21 cellular contexts compared by ENCODE assay signal in genomic region chr13:113635048-113635420, GRCh38. TPM values are rescaled to one million over a fixed set of nuclear protein-coding genes. Genes with fewer than 3 reads are reported as not detected.
DNase-seq lines count a peak whose midpoint lies in the region; ATAC-seq, FAIRE-seq and TF ChIP-seq lines count a peak whose summit lies in the region.
"Had no signal": no experiment of that assay in that cellular context is flagged by ENCODE, and none has a peak within 500 bp of the region (broad histone marks: within the 10 kb centered on the region; RNA-seq: fewer than 3 reads in every experiment).

No MANE protein-coding gene starts in this region.

- no peaks in the 10 kb centered on the region for H3K4me1 Mint-ChIP-seq in CD14-positive monocyte
- peaks cover 31% of the 10 kb centered on the region for H3K4me1 Mint-ChIP-seq in CD8-positive, alpha-beta T cell (ENCODE audit: low read depth)
- H3K4me1 Mint-ChIP-seq: IgD-negative memory B cell had no signal

- peak overlapping the region; percentile 8 for H3K27ac ChIP-seq in CD8-positive, alpha-beta T cell (ENCODE audit: low read depth, low read length)
- H3K27ac ChIP-seq in HepG2 (ENCODE audit: extremely low read length, insufficient read depth, low read length) (no peak overlapping the region), adrenal gland (no peak overlapping the region)

- H3K27me3 Mint-ChIP-seq in CD14-positive monocyte (ENCODE audit: low read depth in 3 of 3) = peaks cover 0 to 2% (median 0%) of the 10 kb centered on the region in 3 donors
- H3K27me3 Mint-ChIP-seq in CD8-positive, alpha-beta T cell (ENCODE audit: low read depth) = no peaks in the 10 kb centered on the region
- H3K27me3 Mint-ChIP-seq: CD4-positive, CD25-positive, alpha-beta regulatory T cell; IgD-negative memory B cell had no signal

- intact Hi-C loops in CD14-positive monocyte (cut with micrococcal nuclease) (no loop called here), HepG2 (cut with micrococcal nuclease; ENCODE audit: unreplicated experiment) (no loop called here), sciatic nerve (cut with DNase I) (no loop called here), adrenal gland (cut with DNase I) (no loop called here)
- intact Hi-C loops in CD8-positive, alpha-beta T cell (cut with DNase I, micrococcal nuclease) = no loop called here

- WGBS in HepG2 (ENCODE audit: low lambda C conversion rate) = 100% methylated on average over 2 of the region's 7 CpGs
- WGBS in adrenal gland, 4 donors = 74 to 97% (median 95%) methylated on average over 4 to 7 of the region's 7 CpGs; no CpG with 5 or more reads in 1 of the 4 donors

- peaks cover 21% of the 10 kb centered on the region for H3K36me3 ChIP-seq in CD8-positive, alpha-beta T cell (ENCODE audit: insufficient read depth, low read length)
- peaks cover 35 to 89% of the 10 kb centered on the region in 2 experiments for H3K36me3 ChIP-seq in HepG2 (replicated peaks in 1 of 2; ENCODE audit: control insufficient read depth in 1 of 2, insufficient read depth in 2 of 2, low read length in 2 of 2)
- peaks cover 0 to 65% of the 10 kb centered on the region in 2 donors for H3K36me3 ChIP-seq in adrenal gland (replicated peaks in 1 of 2)

- peaks cover 11 to 40% (median 25%) of the 10 kb centered on the region in 7 donors for H3K9me3 Mint-ChIP-seq in CD14-positive monocyte
- no peaks in the 10 kb centered on the region for H3K9me3 Mint-ChIP-seq in CD8-positive, alpha-beta T cell
- H3K9me3 Mint-ChIP-seq: CD4-positive, CD25-positive, alpha-beta regulatory T cell; IgD-negative memory B cell had no signal

- H3K4me3 ChIP-seq in CD8-positive, alpha-beta T cell (ENCODE audit: low read depth, low read length) = peak overlapping the region; percentile 10
- no peak overlapping the region for H3K4me3 ChIP-seq in HepG2 (replicated peaks in 1 of 3; ENCODE audit: insufficient read depth in 1 of 3, low read depth in 2 of 3, low read length in 3 of 3)
- no peak overlapping the region for H3K4me3 ChIP-seq in adrenal gland

- no peak overlapping the region for H3K4me3 Mint-ChIP-seq in CD14-positive monocyte
- H3K4me3 Mint-ChIP-seq in CD8-positive, alpha-beta T cell = peak overlapping the region; percentile 20
- H3K4me3 Mint-ChIP-seq: CD4-positive, CD25-positive, alpha-beta regulatory T cell; IgD-negative memory B cell had no signal

- CTCF ChIA-PET in CD8-positive, alpha-beta T cell (lab: Charles Lee) = no interaction called here
- CTCF ChIA-PET in HepG2 (lab: Yijun Ruan, JAX; ENCODE audit: low intra/inter-chr PET ratio, low total read pairs) = no interaction called here

- POLR2A ChIA-PET in CD8-positive, alpha-beta T cell (lab: Charles Lee) = no interaction called here
- POLR2A ChIA-PET in HepG2 (lab: Yijun Ruan, JAX) = no interaction called here

- no peak for FAIRE-seq in HepG2 (lab: Jason Lieb, UNC)

- ATAC-seq in CD8-positive, alpha-beta T cell = no peak
- ATAC-seq in HepG2 = peak; percentile 26; the same call in 1 of the 3 replicates
- no peak for ATAC-seq in sciatic nerve

- H3K9ac ChIP-seq in HepG2 (ENCODE audit: insufficient read depth, low read depth, low read length) = no peak overlapping the region

- DNase-seq in CD14-positive monocyte (ENCODE audit: low spot score) (peak; percentile 39), HepG2 (ENCODE audit: low spot score) (no peak), sciatic nerve (ENCODE audit: low spot score) (peak; percentile 32), NCI-H2196 treated with DMSO at 0.1 percent for 48 hours (lab: John Stamatoyannopoulos, UW; ENCODE audit: unreplicated experiment) (no peak), adrenal gland (no peak), NCI-H2227 (lab: John Stamatoyannopoulos, UW; ENCODE audit: unreplicated experiment) (no peak)
- DNase-seq in CD8-positive, alpha-beta T cell = no peak
- DNase-seq: BE2C, DMS 273 treated with DMSO at 0.1 percent for 48 hours, DMS79 treated with DMSO at 0.1 percent for 48 hours, MV-4-11, NCI-H1105 treated with DMSO at 0.1 percent for 48 hours, NCI-H2029 treated with DMSO at 0.1 percent for 48 hours, NCI-H446, NCI-H526, SHP77 treated with DMSO at 0.1 percent for 48 hours had no signal

- TF ChIP-seq POLR2A in HepG2 (IDR thresholded peaks at IDR 0.05; ENCODE audit: insufficient read depth in 1 of 2, low read depth in 2 of 2, low read length in 2 of 2) (no peak), adrenal gland (IDR thresholded peaks at IDR 0.05) (no peak)

- no peaks in the 10 kb centered on the region for H3K79me2 ChIP-seq in HepG2 (ENCODE audit: insufficient read depth, low read length)

- no peak for TF ChIP-seq EP300 in HepG2 (IDR thresholded peaks at IDR 0.05; ENCODE audit: low read depth in 2 of 2, low read length in 2 of 2)
- no peak for TF ChIP-seq EP300 in HepG2 (CRISPR knock-in tag; IDR thresholded peaks at IDR 0.05; ENCODE audit: borderline replicate concordance)

- H3K27me3 ChIP-seq in CD8-positive, alpha-beta T cell (ENCODE audit: insufficient read depth, low read length) = no peaks in the 10 kb centered on the region
- H3K27me3 ChIP-seq in HepG2 (ENCODE audit: control insufficient read depth in 1 of 2, insufficient read depth in 2 of 2, low read length in 2 of 2) (no peaks in the 10 kb centered on the region), adrenal gland (no peaks in the 10 kb centered on the region)
- H3K27me3 ChIP-seq: BE2C had no signal

- TF ChIP-seq RAD21 in HepG2 (CRISPR knock-in tag; IDR thresholded peaks at IDR 0.05) = no peak

- H3K4me2 ChIP-seq in HepG2 (ENCODE audit: low read depth, low read length) = no peak overlapping the region

- H3K4me1 ChIP-seq in CD8-positive, alpha-beta T cell (ENCODE audit: insufficient read depth, low read length) = peaks cover 27% of the 10 kb centered on the region
- no peaks in the 10 kb centered on the region for H3K4me1 ChIP-seq in HepG2 (ENCODE audit: insufficient read depth, low read length)
- H3K4me1 ChIP-seq in adrenal gland (replicated peaks in 1 of 2) = no peaks in the 10 kb centered on the region
- H3K4me1 ChIP-seq: BE2C, Caco-2 had no signal

- no TSS peak for BruUV-seq in HepG2 (replicated peaks; lab: Mats Ljungman, UMichigan)

- H4K20me1 ChIP-seq in HepG2 (ENCODE audit: insufficient read depth, low read length) = 0 out of 2 replicates have a peak, but pooled peaks cover 3% of the 10 kb centered on the region

- TF ChIP-seq CTCF in CD14-positive monocyte (IDR thresholded peaks at IDR 0.05) (no peak), HepG2 (CRISPR knock-in tag; IDR thresholded peaks at IDR 0.05) (no peak), adrenal gland (IDR thresholded peaks at IDR 0.05) (no peak)
- no peak for TF ChIP-seq CTCF in CD8-positive, alpha-beta T cell (IDR thresholded peaks at IDR 0.05)

- peaks cover 91 to 95% of the 10 kb centered on the region in 2 donors for H3K36me3 Mint-ChIP-seq in CD14-positive monocyte
- peaks cover 75% of the 10 kb centered on the region for H3K36me3 Mint-ChIP-seq in CD8-positive, alpha-beta T cell

- peak overlapping the region in 1 of 7 donors; percentile 16 for H3K27ac Mint-ChIP-seq in CD14-positive monocyte
- peak overlapping the region; percentile 79 for H3K27ac Mint-ChIP-seq in CD8-positive, alpha-beta T cell

- in situ Hi-C loops in HepG2 (cut with HindIII; ENCODE audit: extremely low pct_ligation_motif_present, low pct_unique_long_range_greater_than_20kb) = no loop called here

- H3K9me3 ChIP-seq in CD8-positive, alpha-beta T cell (ENCODE audit: low read length) = no peaks in the 10 kb centered on the region
- H3K9me3 ChIP-seq in HepG2 (ENCODE audit: low read length) (no peaks in the 10 kb centered on the region), adrenal gland (replicated peaks in 1 of 3) (no peaks in the 10 kb centered on the region)
- H3K9me3 ChIP-seq: BE2C, Caco-2 had no signal

- H2AFZ ChIP-seq in HepG2 (ENCODE audit: low read length) = no peak overlapping the region

RNA-seq across cellular contexts. Expression of gene ATP4B, which starts 23.0 kb away (rescaled TPM):
- polyA plus RNA-seq in CD14-positive monocyte (not detected), HepG2 (2011; rRNA removed) (not detected in 2 replicates), adrenal gland (not detected)
- total RNA-seq in CD8-positive, alpha-beta T cell = not detected
- total RNA-seq in HepG2 (2016; rRNA removed; fragmentation: Illumina TruSeq; extraction: Trizol) (not detected in 2 replicates), sciatic nerve (not detected), adrenal gland (not detected)
- not detected in 2 replicates for total RNA-seq in HepG2 (2016; cell fraction: cytosol; rRNA removed; fragmentation: Illumina TruSeq; extraction: Trizol; ENCODE audit: low read depth)
- not detected in 2 replicates for total RNA-seq in HepG2 (2016; cell fraction: insoluble cytoplasmic fraction; rRNA removed; fragmentation: Illumina TruSeq; extraction: Trizol)
- total RNA-seq in HepG2 (2016; cell fraction: membrane; rRNA removed; fragmentation: Illumina TruSeq; extraction: Trizol) = not detected in 2 replicates
- not detected in 2 replicates for total RNA-seq in HepG2 (2016; cell fraction: nucleus; rRNA removed; fragmentation: Illumina TruSeq; extraction: Trizol)
- polyA plus RNA-seq in HepG2 (2011; cell fraction: cytosol; rRNA removed) = not detected in 2 replicates
- not detected in 2 replicates for polyA plus RNA-seq in HepG2 (2011; cell fraction: nucleus; rRNA removed)
- polyA plus RNA-seq in HepG2 (2012) = not detected in 2 replicates
- polyA plus RNA-seq in HepG2 (2016; cell fraction: cytosol; fragmentation: Illumina TruSeq; extraction: Trizol; ENCODE audit: low read depth) = not detected in 2 replicates
- polyA plus RNA-seq in HepG2 (2016; cell fraction: insoluble cytoplasmic fraction; fragmentation: Illumina TruSeq; extraction: Trizol; ENCODE audit: low read depth) = not detected in 2 replicates
- not detected in 2 replicates for polyA plus RNA-seq in HepG2 (2016; cell fraction: membrane; fragmentation: Illumina TruSeq; extraction: Trizol; ENCODE audit: low read depth)
- polyA plus RNA-seq in HepG2 (2016; cell fraction: nucleus; fragmentation: Illumina TruSeq; extraction: Trizol; ENCODE audit: insufficient read depth, low read depth) = not detected in 2 replicates
- not detected in 2 replicates for polyA minus RNA-seq in HepG2 (2011; rRNA and poly(A)+ RNA removed; ENCODE audit: low replicate concordance)
- not detected in 2 replicates for polyA minus RNA-seq in HepG2 (2011; cell fraction: cytosol; rRNA and poly(A)+ RNA removed)
- polyA minus RNA-seq in HepG2 (2011; cell fraction: nucleus; rRNA and poly(A)+ RNA removed) = not detected in 2 replicates
- total RNA-seq: A673; Caco-2; CD4-positive, CD25-positive, alpha-beta regulatory T cell; H4 had no signal
- polyA plus RNA-seq: CD4-positive, CD25-positive, alpha-beta regulatory T cell; IgD-negative memory B cell had no signal

RNA-seq across cellular contexts. Expression of gene GRK1, which starts 32.0 kb away (rescaled TPM):
- polyA plus RNA-seq in CD14-positive monocyte (not detected), HepG2 (2011; rRNA removed) (0.03 and 0.12 TPM in 2 replicates), adrenal gland (under 1 TPM in 1 of 3 donors, not detected in 2; 0.04 TPM)
- not detected for total RNA-seq in CD8-positive, alpha-beta T cell
- total RNA-seq in HepG2 (2016; rRNA removed; fragmentation: Illumina TruSeq; extraction: Trizol) (0.07 TPM in 1 of 2 replicates, not detected in the other), sciatic nerve (0.09 TPM), adrenal gland (under 1 TPM in 1 of 8 donors, not detected in 7; 0.38 TPM)
- 0.09 and 0.20 TPM in 2 replicates for total RNA-seq in HepG2 (2016; cell fraction: cytosol; rRNA removed; fragmentation: Illumina TruSeq; extraction: Trizol; ENCODE audit: low read depth)
- total RNA-seq in HepG2 (2016; cell fraction: insoluble cytoplasmic fraction; rRNA removed; fragmentation: Illumina TruSeq; extraction: Trizol) = not detected in 2 replicates
- 0.06 TPM in 1 of 2 replicates, not detected in the other for total RNA-seq in HepG2 (2016; cell fraction: membrane; rRNA removed; fragmentation: Illumina TruSeq; extraction: Trizol)
- total RNA-seq in HepG2 (2016; cell fraction: nucleus; rRNA removed; fragmentation: Illumina TruSeq; extraction: Trizol) = 0.16 and 0.19 TPM in 2 replicates
- 0.04 and 0.06 TPM in 2 replicates for polyA plus RNA-seq in HepG2 (2011; cell fraction: cytosol; rRNA removed)
- polyA plus RNA-seq in HepG2 (2011; cell fraction: nucleus; rRNA removed) = 0.21 and 0.24 TPM in 2 replicates
- not detected in 2 replicates for polyA plus RNA-seq in HepG2 (2012)
- 0.03 TPM in 2 replicates for polyA plus RNA-seq in HepG2 (2016; cell fraction: cytosol; fragmentation: Illumina TruSeq; extraction: Trizol; ENCODE audit: low read depth)
- not detected in 2 replicates for polyA plus RNA-seq in HepG2 (2016; cell fraction: insoluble cytoplasmic fraction; fragmentation: Illumina TruSeq; extraction: Trizol; ENCODE audit: low read depth)
- not detected in 2 replicates for polyA plus RNA-seq in HepG2 (2016; cell fraction: membrane; fragmentation: Illumina TruSeq; extraction: Trizol; ENCODE audit: low read depth)
- 0.13 TPM in 1 of 2 replicates, not detected in the other for polyA plus RNA-seq in HepG2 (2016; cell fraction: nucleus; fragmentation: Illumina TruSeq; extraction: Trizol; ENCODE audit: insufficient read depth, low read depth)
- 0.06 TPM in 1 of 2 replicates, not detected in the other for polyA minus RNA-seq in HepG2 (2011; rRNA and poly(A)+ RNA removed; ENCODE audit: low replicate concordance)
- not detected in 2 replicates for polyA minus RNA-seq in HepG2 (2011; cell fraction: cytosol; rRNA and poly(A)+ RNA removed)
- polyA minus RNA-seq in HepG2 (2011; cell fraction: nucleus; rRNA and poly(A)+ RNA removed) = 0.12 and 0.13 TPM in 2 replicates
- total RNA-seq: A673; Caco-2; CD4-positive, CD25-positive, alpha-beta regulatory T cell; H4 had no signal
- polyA plus RNA-seq: CD4-positive, CD25-positive, alpha-beta regulatory T cell; IgD-negative memory B cell had no signal

RNA-seq across cellular contexts. Expression of gene TFDP1, which starts 50.5 kb away (rescaled TPM):
- polyA plus RNA-seq in CD14-positive monocyte (10 to 100 TPM; 37.6 to 54.0 TPM), HepG2 (2011; rRNA removed) (31.6 and 38.0 TPM in 2 replicates), adrenal gland (10 to 100 TPM; 16.5 to 36.0 (median 22.8) TPM)
- 10 to 100 TPM; 17.1 to 19.8 TPM for total RNA-seq in CD8-positive, alpha-beta T cell
- total RNA-seq in HepG2 (2016; rRNA removed; fragmentation: Illumina TruSeq; extraction: Trizol) (78.3 and 84.2 TPM in 2 replicates), sciatic nerve (36.1 TPM), adrenal gland (10 to 100 TPM; 24.6 to 50.0 (median 36.5) TPM)
- 194 and 195 TPM in 2 replicates for total RNA-seq in HepG2 (2016; cell fraction: cytosol; rRNA removed; fragmentation: Illumina TruSeq; extraction: Trizol; ENCODE audit: low read depth)
- 67.1 and 88.3 TPM in 2 replicates for total RNA-seq in HepG2 (2016; cell fraction: insoluble cytoplasmic fraction; rRNA removed; fragmentation: Illumina TruSeq; extraction: Trizol)
- total RNA-seq in HepG2 (2016; cell fraction: membrane; rRNA removed; fragmentation: Illumina TruSeq; extraction: Trizol) = 221 and 222 TPM in 2 replicates
- total RNA-seq in HepG2 (2016; cell fraction: nucleus; rRNA removed; fragmentation: Illumina TruSeq; extraction: Trizol) = 49.7 and 57.5 TPM in 2 replicates
- 25.7 and 26.3 TPM in 2 replicates for polyA plus RNA-seq in HepG2 (2011; cell fraction: cytosol; rRNA removed)
- polyA plus RNA-seq in HepG2 (2011; cell fraction: nucleus; rRNA removed) = 37.1 and 39.8 TPM in 2 replicates
- polyA plus RNA-seq in HepG2 (2012) = 25.2 and 38.0 TPM in 2 replicates
- polyA plus RNA-seq in HepG2 (2016; cell fraction: cytosol; fragmentation: Illumina TruSeq; extraction: Trizol; ENCODE audit: low read depth) = 283 and 288 TPM in 2 replicates
- polyA plus RNA-seq in HepG2 (2016; cell fraction: insoluble cytoplasmic fraction; fragmentation: Illumina TruSeq; extraction: Trizol; ENCODE audit: low read depth) = 98.5 and 123 TPM in 2 replicates
- polyA plus RNA-seq in HepG2 (2016; cell fraction: membrane; fragmentation: Illumina TruSeq; extraction: Trizol; ENCODE audit: low read depth) = 260 and 268 TPM in 2 replicates
- polyA plus RNA-seq in HepG2 (2016; cell fraction: nucleus; fragmentation: Illumina TruSeq; extraction: Trizol; ENCODE audit: insufficient read depth, low read depth) = 93.4 and 97.4 TPM in 2 replicates
- polyA minus RNA-seq in HepG2 (2011; rRNA and poly(A)+ RNA removed; ENCODE audit: low replicate concordance) = 27.0 and 92.2 TPM in 2 replicates
- polyA minus RNA-seq in HepG2 (2011; cell fraction: cytosol; rRNA and poly(A)+ RNA removed) = 13.8 and 22.4 TPM in 2 replicates
- 24.0 and 26.7 TPM in 2 replicates for polyA minus RNA-seq in HepG2 (2011; cell fraction: nucleus; rRNA and poly(A)+ RNA removed)

Comparison
In these comparisons a context has a peak if more than half of its experiments do, and no peak if none do; other contexts are left out.
1. DNase-seq: peak in CD14-positive monocyte (single experiment) and sciatic nerve (single experiment); none in CD8-positive, alpha-beta T cell (0 of 7), HepG2 (single experiment), NCI-H2196 treated with DMSO at 0.1 percent for 48 hours (single experiment), adrenal gland (0 of 7) and NCI-H2227 (single experiment).